ENCODE assay signal across 14 cellular contexts in the genomic region with DNA sequence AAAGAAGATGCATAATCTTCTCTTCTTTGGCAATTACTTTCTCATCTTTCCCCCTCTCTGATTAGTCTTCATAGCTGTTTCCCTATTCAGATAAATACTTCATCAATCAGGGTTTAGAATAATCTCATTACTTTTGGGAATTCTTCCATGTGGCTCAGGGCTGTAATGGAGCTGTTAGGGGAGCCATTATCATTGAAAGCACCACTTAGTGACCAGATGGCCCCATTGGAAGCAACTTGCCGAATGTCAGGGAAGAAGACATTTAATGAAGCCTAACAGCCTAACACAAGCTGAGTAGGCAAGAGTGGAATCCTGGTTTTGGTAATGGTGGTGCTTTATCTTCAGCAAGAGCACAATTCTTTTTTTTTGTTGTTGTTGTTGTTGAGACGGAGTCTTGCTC.
"Had no signal": no experiment of that assay in that cellular context is flagged by ENCODE, and none has a peak within 500 bp of the region (broad histone marks: within the 10 kb centered on the region; RNA-seq: fewer than 3 reads in every experiment).

No MANE protein-coding gene starts in this region.

- H3K27me3 Mint-ChIP-seq: activated T-helper 17 cell treated with anti-CD3 and anti-CD28 coated beads, Interleukin-2, amount 50 U/mL, for 72 hours had no signal

- ATAC-seq: activated T-helper 17 cell treated with anti-CD3 and anti-CD28 coated beads, Interleukin-2, amount 50 U/mL, for 72 hours; heart left ventricle; right lobe of liver had no signal

- H3K4me3 ChIP-seq: ascending aorta, heart left ventricle, lung, right lobe of liver, suprapubic skin had no signal

- H3K27ac ChIP-seq: heart left ventricle, right lobe of liver, suprapubic skin had no signal

- H3K4me1 Mint-ChIP-seq: activated T-helper 17 cell treated with anti-CD3 and anti-CD28 coated beads, Interleukin-2, amount 50 U/mL, for 72 hours had no signal

- H3K27ac Mint-ChIP-seq: activated T-helper 17 cell treated with anti-CD3 and anti-CD28 coated beads, Interleukin-2, amount 50 U/mL, for 72 hours; endodermal cell; stimulated activated naive CD8-positive, alpha-beta T cell treated with anti-CD3 and anti-CD28 coated beads, Interleukin-15, Interleukin-2, amounts not matched to agents 100 ng/mL and 50 ng/mL, for 24 hours had no signal

- H3K4me1 ChIP-seq: right lobe of liver had no signal

- H3K27me3 ChIP-seq: ascending aorta, heart left ventricle, right lobe of liver, suprapubic skin had no signal

- DNase-seq: activated CD4-positive, alpha-beta T cell treated with anti-CD3 and anti-CD28 coated beads for 1 hour; activated CD4-positive, alpha-beta T cell treated with anti-CD3 and anti-CD28 coated beads, Interleukin-2, amount 50 U/mL, for 4 hours; activated naive CD4-positive, alpha-beta T cell treated with Interleukin-2 at 50 U/mL for 16 hours; endodermal cell; heart left ventricle; islet precursor cell; right lobe of liver; trophoblast cell had no signal

- H3K36me3 ChIP-seq: ascending aorta, heart left ventricle, right lobe of liver, suprapubic skin had no signal

- H3K4me3 Mint-ChIP-seq: activated T-helper 17 cell treated with anti-CD3 and anti-CD28 coated beads, Interleukin-2, amount 50 U/mL, for 72 hours; endodermal cell; neural crest cell; stimulated activated naive CD8-positive, alpha-beta T cell treated with anti-CD3 and anti-CD28 coated beads, Interleukin-15, Interleukin-2, amounts not matched to agents 100 ng/mL and 50 ng/mL, for 24 hours had no signal

- H3K9me3 Mint-ChIP-seq: activated T-helper 17 cell treated with anti-CD3 and anti-CD28 coated beads, Interleukin-2, amount 50 U/mL, for 72 hours; endodermal cell; neural crest cell; stimulated activated naive CD8-positive, alpha-beta T cell treated with anti-CD3 and anti-CD28 coated beads, Interleukin-15, Interleukin-2, amounts not matched to agents 100 ng/mL and 50 ng/mL, for 24 hours had no signal
